In genomic region chr1:23825762-23826522, GRCh38 we compare ENCODE assay signal across 8 cellular contexts. TPM values are rescaled to one million over a fixed set of nuclear protein-coding genes. Genes with fewer than 3 reads are reported as not detected.
DNase-seq lines count a peak whose midpoint lies in the region; ATAC-seq and TF ChIP-seq lines count a peak whose summit lies in the region.

No MANE protein-coding gene starts in this region.

- H2BK5ac ChIP-seq in H9 (ENCODE audit: insufficient read length, low read length): no peak overlapping the region

- no peak overlapping the region for H4K91ac ChIP-seq in H9 (ENCODE audit: insufficient read length, low read depth, low read length)

- no peak for TF ChIP-seq CTCF in CD8-positive, alpha-beta T cell (IDR thresholded peaks at IDR 0.05)
- no peak for TF ChIP-seq CTCF in H9 (conservative IDR thresholded peaks at IDR 0.05)
- TF ChIP-seq CTCF in WI38 (IDR thresholded peaks at IDR 0.05; ENCODE audit: low read depth, low read length): no peak
- TF ChIP-seq CTCF in hepatocyte (IDR thresholded peaks at IDR 0.05; ENCODE audit: poor library complexity): no peak

- peak overlapping the region; percentile 96 for H3K4me3 ChIP-seq in CD8-positive, alpha-beta T cell (ENCODE audit: low read depth, low read length)
- H3K4me3 ChIP-seq in WI38 (ENCODE audit: low read depth, low read length): peak overlapping the region; percentile 97
- H3K4me3 ChIP-seq in hepatocyte: no peak overlapping the region

- H2AK5ac ChIP-seq in H9 (ENCODE audit: insufficient read length, low read length): no peak overlapping the region

- H3K4me3 Mint-ChIP-seq in CD8-positive, alpha-beta T cell: peak overlapping the region; percentile 93
- peak overlapping the region; percentile 93 to 97 for H3K4me3 Mint-ChIP-seq in H9
- H3K4me3 Mint-ChIP-seq in stimulated activated naive B cell treated with anti-CD40 and anti-IgM and Interleukin-4, amounts not matched to agents 10 μg/mL and 1 μg/mL and 100 μg/mL, for 72 hours: peak overlapping the region; percentile 93 to 97

- no peak overlapping the region for H3K56ac ChIP-seq in H9 (ENCODE audit: insufficient read length, low read depth, low read length)

- no peaks in the 10 kb centered on the region for H3K9me3 ChIP-seq in CD8-positive, alpha-beta T cell (ENCODE audit: low read length)
- H3K9me3 ChIP-seq in H9 (ENCODE audit: control insufficient read depth, low read depth, low read length): no peaks in the 10 kb centered on the region
- H3K9me3 ChIP-seq in hepatocyte (ENCODE audit: low read depth): no peaks in the 10 kb centered on the region

- H3K18ac ChIP-seq in H9 (ENCODE audit: insufficient read length, low read depth, low read length): peak overlapping the region; percentile 44

- H3K27me3 Mint-ChIP-seq in CD8-positive, alpha-beta T cell (ENCODE audit: low read depth): no peaks in the 10 kb centered on the region
- H3K27me3 Mint-ChIP-seq in H9 (ENCODE audit: low read depth): no peaks in the 10 kb centered on the region; the same call in 1 of the 2 replicates
- H3K27me3 Mint-ChIP-seq in stimulated activated naive B cell treated with anti-CD40 and anti-IgM and Interleukin-4, amounts not matched to agents 10 μg/mL and 1 μg/mL and 100 μg/mL, for 72 hours: no peaks in the 10 kb centered on the region

- H3K79me2 ChIP-seq in H9 (ENCODE audit: insufficient read depth, low read length) (no peaks in the 10 kb centered on the region), hepatocyte (peaks cover 16% of the 10 kb centered on the region)

- no peak overlapping the region for H3K4ac ChIP-seq in H9 (ENCODE audit: low read depth, low read length)

- H3K23ac ChIP-seq in H9 (ENCODE audit: insufficient read length, low read depth, low read length): no peak overlapping the region

- H3K36me3 Mint-ChIP-seq in CD8-positive, alpha-beta T cell: peaks cover 5% of the 10 kb centered on the region
- H3K36me3 Mint-ChIP-seq in H9 (ENCODE audit: insufficient read depth in 1 of 3, low read depth in 3 of 3): no peaks in the 10 kb centered on the region; a peak in 1 of 7 replicates
- peaks cover 0 to 4% of the 10 kb centered on the region in 2 donors for H3K36me3 Mint-ChIP-seq in stimulated activated naive B cell treated with anti-CD40 and anti-IgM and Interleukin-4, amounts not matched to agents 10 μg/mL and 1 μg/mL and 100 μg/mL, for 72 hours

- H2AFZ ChIP-seq in H9 (ENCODE audit: low read length) (no peak overlapping the region), hepatocyte (peak overlapping the region; percentile 93)

- peaks cover 3% of the 10 kb centered on the region for H3K23me2 ChIP-seq in H9 (ENCODE audit: insufficient read length, low read depth, low read length, poor library complexity, severe bottlenecking)

- H3K9me2 ChIP-seq in hepatocyte (replicated peaks; ENCODE audit: insufficient read depth): no peaks in the 10 kb centered on the region

- peaks cover 10% of the 10 kb centered on the region for H3K4me1 ChIP-seq in CD8-positive, alpha-beta T cell (ENCODE audit: insufficient read depth, low read length)
- no peaks in the 10 kb centered on the region for H3K4me1 ChIP-seq in H9 (ENCODE audit: insufficient read depth, low read length)
- peaks cover 8% of the 10 kb centered on the region for H3K4me1 ChIP-seq in hepatocyte (ENCODE audit: insufficient read depth)

- peak overlapping the region; percentile 96 for H3K27ac Mint-ChIP-seq in CD8-positive, alpha-beta T cell
- peak overlapping the region in 1 of 3 experiments; percentile 18; a peak in 1 of 7 replicates for H3K27ac Mint-ChIP-seq in H9
- peak overlapping the region; percentile 97 for H3K27ac Mint-ChIP-seq in stimulated activated naive B cell treated with anti-CD40 and anti-IgM and Interleukin-4, amounts not matched to agents 10 μg/mL and 1 μg/mL and 100 μg/mL, for 72 hours

- no peak overlapping the region for H3K14ac ChIP-seq in H9 (ENCODE audit: insufficient read depth, low read length)

- WGBS in H9 (ENCODE audit: extremely low coverage, insufficient read length, low lambda C conversion rate): no CpG with 5 or more reads among the region's 24 CpGs
- WGBS in hepatocyte (ENCODE audit: low lambda C conversion rate, missing lambda C conversion rate): 71% methylated on average over 24 of the region's 24 CpGs

- no peaks in the 10 kb centered on the region for H3K36me3 ChIP-seq in CD8-positive, alpha-beta T cell (ENCODE audit: insufficient read depth, low read length)
- no peaks in the 10 kb centered on the region for H3K36me3 ChIP-seq in hepatocyte (replicated peaks; ENCODE audit: insufficient read depth, low read depth)

- H4K20me1 ChIP-seq in H9 (ENCODE audit: control insufficient read depth, insufficient read depth, insufficient read length) (no peaks in the 10 kb centered on the region), hepatocyte (ENCODE audit: insufficient read depth, poor library complexity, severe bottlenecking) (no peaks in the 10 kb centered on the region)

- H3K79me1 ChIP-seq in H9 (ENCODE audit: insufficient read depth, low read depth, low read length, poor library complexity, severe bottlenecking): no peaks in the 10 kb centered on the region

- H3K9me3 Mint-ChIP-seq in CD8-positive, alpha-beta T cell: no peaks in the 10 kb centered on the region
- H3K9me3 Mint-ChIP-seq in H9: no peaks in the 10 kb centered on the region
- no peaks in the 10 kb centered on the region for H3K9me3 Mint-ChIP-seq in stimulated activated naive B cell treated with anti-CD40 and anti-IgM and Interleukin-4, amounts not matched to agents 10 μg/mL and 1 μg/mL and 100 μg/mL, for 72 hours

- intact Hi-C loops in CD8-positive, alpha-beta T cell (cut with DNase I, micrococcal nuclease): loop anchor here (1.0 to 10.0 kb wide), 6 partner anchors 12 to 51 kb away; partner anchors contain the start of genes FUCA1 (in 2 of the 2), GALE (in 2 of the 2) and PITHD1 (in 2 of the 2)

- H3K4me2 ChIP-seq in H9 (ENCODE audit: insufficient read depth, insufficient read length, low read length) (peak overlapping the region; percentile 98), hepatocyte (peak overlapping the region; percentile 73)

- peak overlapping the region; percentile 91 for H3K27ac ChIP-seq in CD8-positive, alpha-beta T cell (ENCODE audit: low read depth, low read length)
- no peak overlapping the region for H3K27ac ChIP-seq in H9 (ENCODE audit: insufficient read length, low read depth, low read length)
- peak overlapping the region; percentile 97 for H3K27ac ChIP-seq in hepatocyte

- no peak overlapping the region for H4K8ac ChIP-seq in H9 (replicated peaks; ENCODE audit: insufficient read length, low read depth, low read length)

- peak; percentile 25 for ATAC-seq in CD8-positive, alpha-beta T cell
- peak; percentile 24 to 44 for ATAC-seq in stimulated activated naive B cell treated with anti-CD40 and anti-IgM and Interleukin-4, amounts not matched to agents 10 μg/mL and 1 μg/mL and 100 μg/mL, for 72 hours (replicated peaks)
- no peak for ATAC-seq in GM21786 (IDR thresholded peaks at IDR 0.05; ENCODE audit: unreplicated experiment)

- DNase-seq in CD8-positive, alpha-beta T cell: no peak
- DNase-seq in H9: no peak
- no peak for DNase-seq in hepatocyte (ENCODE audit: low spot score)
- DNase-seq in stimulated activated naive B cell treated with anti-CD40 and anti-IgM and Interleukin-4, amounts not matched to agents 10 μg/mL and 1 μg/mL and 100 μg/mL, for 72 hours: no peak
- no peak for DNase-seq in globus pallidus (ENCODE audit: low spot score)
- no peak for DNase-seq in NCI-H2081 treated with DMSO at 0.1 percent for 48 hours (lab: John Stamatoyannopoulos, UW)

- peaks cover 26% of the 10 kb centered on the region for H3K4me1 Mint-ChIP-seq in CD8-positive, alpha-beta T cell (ENCODE audit: low read depth)
- peaks cover 18 to 21% of the 10 kb centered on the region in 2 experiments for H3K4me1 Mint-ChIP-seq in H9
- H3K4me1 Mint-ChIP-seq in stimulated activated naive B cell treated with anti-CD40 and anti-IgM and Interleukin-4, amounts not matched to agents 10 μg/mL and 1 μg/mL and 100 μg/mL, for 72 hours: peaks cover 8 to 28% of the 10 kb centered on the region in 2 donors

- H4K5ac ChIP-seq in H9 (ENCODE audit: insufficient read length, low read depth, low read length): no peak overlapping the region

- H3T11ph ChIP-seq in H9 (ENCODE audit: low read length): no peak overlapping the region

- no peak overlapping the region for H2BK20ac ChIP-seq in H9 (ENCODE audit: low read depth, low read length, poor library complexity, severe bottlenecking)

- POLR2A ChIA-PET in CD8-positive, alpha-beta T cell (lab: Charles Lee): interaction anchor here (0.7 to 2.5 kb wide), 11 partner anchors 9 to 1087 kb away, joined by 3 to 24 read pairs (median 6); partner anchors contain the start of genes ELOA and GALE

- H2BK15ac ChIP-seq in H9 (ENCODE audit: low read depth, low read length): no peak overlapping the region

- H3K27me3 ChIP-seq in CD8-positive, alpha-beta T cell (ENCODE audit: insufficient read depth, low read length): no peaks in the 10 kb centered on the region
- no peaks in the 10 kb centered on the region for H3K27me3 ChIP-seq in H9 (ENCODE audit: insufficient read depth, low read length)
- no peaks in the 10 kb centered on the region for H3K27me3 ChIP-seq in hepatocyte

- no peak overlapping the region for H3K9ac ChIP-seq in H9 (ENCODE audit: extremely low read depth, insufficient read length, low read length)

- H2BK120ac ChIP-seq in H9 (ENCODE audit: low read depth, low read length, poor library complexity, severe bottlenecking): no peak overlapping the region

- no peak overlapping the region for H2BK12ac ChIP-seq in H9 (ENCODE audit: insufficient read length, low read depth, low read length)

- CTCF ChIA-PET in CD8-positive, alpha-beta T cell (lab: Charles Lee): interaction anchor here (0.6 to 6.0 kb wide), 4 partner anchors 10 to 710 kb away, joined by 3 to 57 read pairs (median 4); no protein-coding TSS in a partner anchor

RNA-seq across cellular contexts. Expression of gene HMGCL, which starts 0.7 kb away (rescaled TPM):
- 10 to 100 TPM in 1 of 2 experiments, 1 to 10 TPM in 1; 9.2 to 10.2 TPM for total RNA-seq in CD8-positive, alpha-beta T cell
- total RNA-seq in H9 (2021) (14.0 and 15.9 TPM in 2 replicates), hepatocyte (78.5 and 87.5 TPM in 2 replicates)
- 79.0 and 90.7 TPM in 2 replicates for polyA plus RNA-seq in hepatocyte

RNA-seq across cellular contexts. Expression of gene GALE, which starts 25.4 kb away (rescaled TPM):
- 1 to 10 TPM; 4.6 to 4.7 TPM for total RNA-seq in CD8-positive, alpha-beta T cell
- 35.1 and 36.0 TPM in 2 replicates for total RNA-seq in H9 (2021)
- total RNA-seq in hepatocyte: 73.6 and 89.9 TPM in 2 replicates
- polyA plus RNA-seq in hepatocyte: 114 and 117 TPM in 2 replicates

RNA-seq across cellular contexts. Expression of gene LYPLA2, which starts 35.0 kb away (rescaled TPM):
- total RNA-seq in CD8-positive, alpha-beta T cell: 10 to 100 TPM; 39.3 to 40.4 TPM
- 118 and 125 TPM in 2 replicates for total RNA-seq in H9 (2021)
- 73.2 and 108 TPM in 2 replicates for total RNA-seq in hepatocyte
- polyA plus RNA-seq in hepatocyte: 162 and 163 TPM in 2 replicates

RNA-seq across cellular contexts. Expression of gene FUCA1, which starts 42.1 kb away (rescaled TPM):
- 1 to 10 TPM; 5.3 to 5.7 TPM for total RNA-seq in CD8-positive, alpha-beta T cell
- total RNA-seq in H9 (2021): 9.1 and 9.4 TPM in 2 replicates
- 59.0 and 69.4 TPM in 2 replicates for total RNA-seq in hepatocyte
- 55.3 and 74.2 TPM in 2 replicates for polyA plus RNA-seq in hepatocyte

RNA-seq across cellular contexts. Expression of gene PITHD1, which starts 47.7 kb away (rescaled TPM):
- 100 to 1,000 TPM; 112 to 117 TPM for total RNA-seq in CD8-positive, alpha-beta T cell
- total RNA-seq in H9 (2021): 91.2 and 92.0 TPM in 2 replicates
- total RNA-seq in hepatocyte: 45.1 and 49.4 TPM in 2 replicates
- polyA plus RNA-seq in hepatocyte: 28.4 and 29.3 TPM in 2 replicates
